ENCODE assay signal across 24 cellular contexts in the genomic region with DNA sequence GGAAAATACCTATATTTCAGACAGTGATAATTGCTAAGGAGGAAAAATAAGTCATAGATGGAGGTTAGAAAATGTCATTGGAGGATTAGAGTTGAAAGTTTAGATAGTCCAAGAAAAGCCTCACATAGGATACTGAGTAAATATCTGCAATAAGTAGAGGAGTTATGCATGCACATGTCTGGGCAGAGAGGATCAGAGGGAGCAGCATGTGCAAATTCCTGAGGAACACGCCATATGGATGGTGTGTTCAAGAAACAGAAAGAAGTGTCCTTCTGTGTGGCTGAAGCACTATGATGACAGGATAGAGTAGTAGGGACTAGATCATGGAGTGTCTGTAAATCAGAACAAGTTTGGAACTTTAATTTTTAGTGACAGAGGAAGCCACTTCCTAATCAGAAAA. TPM values are rescaled to one million over a fixed set of nuclear protein-coding genes. Genes with fewer than 3 reads are reported as not detected.
"Had no signal": no experiment of that assay in that cellular context is flagged by ENCODE, and none has a peak within 500 bp of the region (broad histone marks: within the 10 kb centered on the region; RNA-seq: fewer than 3 reads in every experiment).

No MANE protein-coding gene starts in this region.

- H2AFZ ChIP-seq: neural progenitor cell had no signal

- H3K27me3 Mint-ChIP-seq: activated B cell treated with CpG ODN at 0.5 μM for 24 hours; activated naive CD4-positive, alpha-beta T cell treated with anti-CD3 and anti-CD28 coated beads, Interleukin-2, amount 10 ng/mL, durations not matched to agents 7 days and 5 days; dendritic cell treated with granulocyte-macrophage colony-stimulating factor and Interleukin-4, amounts not matched to agents 40 ng/mL and 50 ng/mL, for 4 days had no signal

- H3K4me3 Mint-ChIP-seq: activated B cell treated with CpG ODN at 0.5 μM for 24 hours; activated CD4-positive, alpha-beta T cell treated with anti-CD3 and anti-CD28 coated beads for 36 hours; activated naive CD4-positive, alpha-beta T cell treated with anti-CD3 and anti-CD28 coated beads, Interleukin-2, amount 10 ng/mL, durations not matched to agents 7 days and 5 days; activated T-cell treated with anti-CD3 and anti-CD28 coated beads, Interleukin-2, amount 50 U/mL, for 4 hours; dendritic cell treated with granulocyte-macrophage colony-stimulating factor and Interleukin-4, amounts not matched to agents 40 ng/mL and 50 ng/mL, for 4 days; naive thymus-derived CD4-positive, alpha-beta T cell; neural progenitor cell had no signal

- H3K27ac ChIP-seq: left lung, neural progenitor cell, testis, uterus had no signal

- H3K9me3 ChIP-seq: left lung, testis, uterus had no signal

- DNase-seq: activated B cell treated with CpG ODN at 0.5 μM for 24 hours; activated CD4-positive, alpha-beta T cell treated with anti-CD3 and anti-CD28 coated beads for 36 hours; activated CD4-positive, alpha-beta T cell treated with anti-CD3 and anti-CD28 coated beads, Interleukin-2, amount 50 U/mL, for 48 hours; activated CD8-positive, alpha-beta memory T cell treated with anti-CD3 and anti-CD28 coated beads, Interleukin-2, amount 50 U/mL, for 48 hours; activated naive CD4-positive, alpha-beta T cell treated with anti-CD3 and anti-CD28 coated beads, Interleukin-2, amount 10 ng/mL, durations not matched to agents 7 days and 5 days; activated T-cell treated with anti-CD3 and anti-CD28 coated beads, Interleukin-2, amount 50 U/mL, for 4 hours; amygdala; effector CD4-positive, alpha-beta T cell; hippocampal formation; kidney glomerular epithelial cell; left lung; naive thymus-derived CD4-positive, alpha-beta T cell; posterior cingulate gyrus; stimulated activated CD4-positive, alpha-beta T cell treated with anti-CD3 and anti-CD28 coated beads, Interleukin-4, amount 100 ng/mL, for 1 hour; stimulated activated naive CD4-positive, alpha-beta T cell; testis; trophoblast cell; uterus had no signal

- H3K9me3 Mint-ChIP-seq: activated B cell treated with CpG ODN at 0.5 μM for 24 hours; activated naive CD4-positive, alpha-beta T cell treated with anti-CD3 and anti-CD28 coated beads, Interleukin-2, amount 10 ng/mL, durations not matched to agents 7 days and 5 days; activated T-cell treated with anti-CD3 and anti-CD28 coated beads, Interleukin-2, amount 50 U/mL, for 4 hours; dendritic cell treated with granulocyte-macrophage colony-stimulating factor and Interleukin-4, amounts not matched to agents 40 ng/mL and 50 ng/mL, for 4 days; neural progenitor cell had no signal

- H3K4me1 ChIP-seq: left lung, neural progenitor cell, testis, uterus had no signal

- FAIRE-seq: endometrium, frontal cortex had no signal

- H3K36me3 Mint-ChIP-seq: activated naive CD4-positive, alpha-beta T cell treated with anti-CD3 and anti-CD28 coated beads, Interleukin-2, amount 10 ng/mL, durations not matched to agents 7 days and 5 days; naive thymus-derived CD4-positive, alpha-beta T cell; neural progenitor cell had no signal

- H3K4me1 Mint-ChIP-seq: activated CD4-positive, alpha-beta T cell treated with anti-CD3 and anti-CD28 coated beads for 36 hours; activated naive CD4-positive, alpha-beta T cell treated with anti-CD3 and anti-CD28 coated beads, Interleukin-2, amount 10 ng/mL, durations not matched to agents 7 days and 5 days; naive thymus-derived CD4-positive, alpha-beta T cell; neural progenitor cell had no signal

- H3K9ac ChIP-seq: neural progenitor cell had no signal

- H3K27ac Mint-ChIP-seq: activated B cell treated with CpG ODN at 0.5 μM for 24 hours; activated CD4-positive, alpha-beta T cell treated with anti-CD3 and anti-CD28 coated beads for 36 hours; activated naive CD4-positive, alpha-beta T cell treated with anti-CD3 and anti-CD28 coated beads, Interleukin-2, amount 10 ng/mL, durations not matched to agents 7 days and 5 days; dendritic cell treated with granulocyte-macrophage colony-stimulating factor and Interleukin-4, amounts not matched to agents 40 ng/mL and 50 ng/mL, for 4 days; naive thymus-derived CD4-positive, alpha-beta T cell; neural progenitor cell had no signal

- H3K4me3 ChIP-seq: left lung, lung, neural progenitor cell, testis, uterus had no signal

- H3K4me2 ChIP-seq: neural progenitor cell had no signal

- H3K27me3 ChIP-seq: left lung, neural progenitor cell, testis, uterus had no signal

- ATAC-seq: activated CD4-positive, alpha-beta T cell treated with anti-CD3 and anti-CD28 coated beads for 36 hours; activated T-cell treated with anti-CD3 and anti-CD28 coated beads, Interleukin-2, amount 50 U/mL, for 4 hours; left lung; naive thymus-derived CD4-positive, alpha-beta T cell; sciatic nerve had no signal

- H3K36me3 ChIP-seq: left lung, neural progenitor cell, uterus had no signal

RNA-seq across cellular contexts. Expression of a gene that starts 52.2 kb away (rescaled TPM):
- total RNA-seq: activated B cell treated with CpG ODN at 0.5 μM for 24 hours; activated CD4-positive, alpha-beta T cell treated with anti-CD3 and anti-CD28 coated beads for 36 hours had no signal
- polyA plus RNA-seq: naive thymus-derived CD4-positive, alpha-beta T cell had no signal
